Comparison of ENCODE assay signal across 16 cellular contexts in genomic region chr18:49681387-49681786, GRCh38.
DNase-seq lines count a peak whose midpoint lies in the region; ATAC-seq and TF ChIP-seq lines count a peak whose summit lies in the region.
"Had no signal": no experiment of that assay in that cellular context is flagged by ENCODE, and none has a peak within 500 bp of the region (broad histone marks: within the 10 kb centered on the region; RNA-seq: fewer than 3 reads in every experiment).

No MANE protein-coding gene starts in this region.

- H3K27ac ChIP-seq in upper lobe of left lung: no peak overlapping the region
- H3K27ac ChIP-seq: GM23248, RWPE1, SJSA1 had no signal

- WGBS in upper lobe of left lung, 2 donors: 58 to 65% methylated on average over 4 of the region's 4 CpGs

- no peak for TF ChIP-seq POLR2A in upper lobe of left lung (IDR thresholded peaks at IDR 0.05)

- DNase-seq in DMS153 (lab: John Stamatoyannopoulos, UW) (peak; percentile 87), NCI-H2029 (lab: John Stamatoyannopoulos, UW) (peak; percentile 87), NCI-H69 (lab: John Stamatoyannopoulos, UW) (peak; percentile 50), dermis blood vessel endothelial cell (peak; percentile 26), upper lobe of left lung (no peak)
- no peak for DNase-seq in activated CD4-positive, CD25-positive, alpha-beta regulatory T cell treated with anti-CD3 and anti-CD28 coated beads, Interleukin-2, amount 50 U/mL, for 72 hours
- DNase-seq: DMS79 treated with DMSO at 0.1 percent for 48 hours, GM23248, MV-4-11, NCI-H1436 treated with DMSO at 0.1 percent for 48 hours, NCI-H524 treated with DMSO at 0.1 percent for 48 hours, T-helper 2 cell had no signal

- H3K9me3 ChIP-seq in upper lobe of left lung: no peaks in the 10 kb centered on the region
- H3K9me3 ChIP-seq: SJSA1 had no signal

- ATAC-seq in upper lobe of left lung (ENCODE audit: low FRiP score in 2 of 2) (no peak), HG02970 (IDR thresholded peaks at IDR 0.05; ENCODE audit: low FRiP score, unreplicated experiment) (no peak)
- ATAC-seq: K562 had no signal

- H3K36me3 ChIP-seq in upper lobe of left lung: no peaks in the 10 kb centered on the region
- H3K36me3 ChIP-seq: SJSA1 had no signal

- TF ChIP-seq EP300 in upper lobe of left lung (IDR thresholded peaks at IDR 0.05): no peak

- no peak for TF ChIP-seq CTCF in upper lobe of left lung (IDR thresholded peaks at IDR 0.05)

- no peaks in the 10 kb centered on the region for H3K4me1 ChIP-seq in upper lobe of left lung

- H3K4me3 ChIP-seq in upper lobe of left lung: no peak overlapping the region
- H3K4me3 ChIP-seq: GM23248, K562, SJSA1 had no signal

- H3K27me3 ChIP-seq in upper lobe of left lung: no peaks in the 10 kb centered on the region
- H3K27me3 ChIP-seq: SJSA1 had no signal

Comparison
In these comparisons a context has a peak if more than half of its experiments do, and no peak if none do; other contexts are left out.
1. DNase-seq: peak in DMS153 (single experiment), NCI-H2029 (single experiment), NCI-H69 (single experiment) and dermis blood vessel endothelial cell (single experiment); none in activated CD4-positive, CD25-positive, alpha-beta regulatory T cell treated with anti-CD3 and anti-CD28 coated beads, Interleukin-2, amount 50 U/mL, for 72 hours (single experiment) and upper lobe of left lung (0 of 2).